Comparison of ENCODE assay signal across 1 cellular context in genomic region chr17:50641339-50641725, GRCh38.
TF ChIP-seq lines count a peak whose summit lies in the region.

No MANE protein-coding gene starts in this region.

TF ChIP-seq in K562, 482 proteins besides CTCF, POLR2A, EP300 and RAD21:
- TF ChIP-seq ZNF175 (CRISPR knock-in tag; IDR thresholded peaks at IDR 0.05; ENCODE audit: low read depth) (peak; percentile 8; the same call in 1 of the 2 replicates), FOXK1 (CRISPR knock-in tag; IDR thresholded peaks at IDR 0.05; ENCODE audit: borderline replicate concordance) (0 out of 2 replicates have a peak, but pooled peaks have one; percentile 3)
- TF ChIP-seq, protein P1, sequence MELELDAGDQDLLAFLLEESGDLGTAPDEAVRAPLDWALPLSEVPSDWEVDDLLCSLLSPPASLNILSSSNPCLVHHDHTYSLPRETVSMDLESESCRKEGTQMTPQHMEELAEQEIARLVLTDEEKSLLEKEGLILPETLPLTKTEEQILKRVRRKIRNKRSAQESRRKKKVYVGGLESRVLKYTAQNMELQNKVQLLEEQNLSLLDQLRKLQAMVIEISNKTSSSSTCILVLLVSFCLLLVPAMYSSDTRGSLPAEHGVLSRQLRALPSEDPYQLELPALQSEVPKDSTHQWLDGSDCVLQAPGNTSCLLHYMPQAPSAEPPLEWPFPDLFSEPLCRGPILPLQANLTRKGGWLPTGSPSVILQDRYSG (tag; conservative IDR thresholded peaks at IDR 0.05; ENCODE audit: low read depth) = no peak
